In genomic region chr1:236009857-236010256, GRCh38 we compare ENCODE assay signal across 12 cellular contexts. TPM values are rescaled to one million over a fixed set of nuclear protein-coding genes. Genes with fewer than 3 reads are reported as not detected.
DNase-seq lines count a peak whose midpoint lies in the region; ATAC-seq and TF ChIP-seq lines count a peak whose summit lies in the region.
"Had no signal": no experiment of that assay in that cellular context is flagged by ENCODE, and none has a peak within 500 bp of the region (broad histone marks: within the 10 kb centered on the region; RNA-seq: fewer than 3 reads in every experiment).

No MANE protein-coding gene starts in this region.

- H3K36me3 Mint-ChIP-seq in chondrocyte (ENCODE audit: low read depth) = peaks cover 18% of the 10 kb centered on the region
- H3K36me3 Mint-ChIP-seq in activated T-helper 17 cell treated with anti-CD3 and anti-CD28 coated beads, Interleukin-2, amount 50 U/mL, for 72 hours (ENCODE audit: low read depth) = no peaks in the 10 kb centered on the region

- H3K27me3 Mint-ChIP-seq in chondrocyte (ENCODE audit: low read depth) = no peaks in the 10 kb centered on the region
- no peaks in the 10 kb centered on the region for H3K27me3 Mint-ChIP-seq in activated T-helper 17 cell treated with anti-CD3 and anti-CD28 coated beads, Interleukin-2, amount 50 U/mL, for 72 hours

- DNase-seq in HFF-Myc (ENCODE audit: extremely low read depth, low read depth) (peak; percentile 74), chondrocyte (ENCODE audit: low spot score) (no peak), kidney glomerular epithelial cell (lab: John Stamatoyannopoulos, UW) (peak; percentile 11), smooth muscle cell (lab: John Stamatoyannopoulos, UW; ENCODE audit: unreplicated experiment) (no peak), NCI-H2196 treated with DMSO at 0.1 percent for 48 hours (lab: John Stamatoyannopoulos, UW; ENCODE audit: unreplicated experiment) (no peak), medulla oblongata (ENCODE audit: extremely low spot score) (no peak)
- DNase-seq: activated CD4-positive, CD25-positive, alpha-beta regulatory T cell treated with anti-CD3 and anti-CD28 coated beads, Interleukin-2, amount 50 U/mL, for 72 hours; effector memory CD4-positive, alpha-beta T cell; NCI-H187 treated with DMSO at 0.1 percent for 48 hours; testis had no signal

- TF ChIP-seq CTCF in HFF-Myc (IDR thresholded peaks at IDR 0.05; ENCODE audit: low read depth, low read length, missing control alignments) (no peak), chondrocyte (IDR thresholded peaks at IDR 0.05) (no peak), smooth muscle cell (IDR thresholded peaks at IDR 0.05; ENCODE audit: borderline replicate concordance, insufficient read depth, poor library complexity, severe bottlenecking) (no peak)

- no peaks in the 10 kb centered on the region for H3K4me1 ChIP-seq in smooth muscle cell (ENCODE audit: low read depth)
- H3K4me1 ChIP-seq: testis had no signal

- H3K4me3 Mint-ChIP-seq in chondrocyte (ENCODE audit: unreplicated experiment) = no peak overlapping the region
- H3K4me3 Mint-ChIP-seq in activated T-helper 17 cell treated with anti-CD3 and anti-CD28 coated beads, Interleukin-2, amount 50 U/mL, for 72 hours = no peak overlapping the region

- no peak overlapping the region for H2AFZ ChIP-seq in smooth muscle cell (ENCODE audit: low read depth)

- no peaks in the 10 kb centered on the region for H3K79me2 ChIP-seq in smooth muscle cell (ENCODE audit: low read depth)

- no peaks in the 10 kb centered on the region for H3K9me3 Mint-ChIP-seq in chondrocyte (ENCODE audit: low read depth)
- peaks cover 4% of the 10 kb centered on the region for H3K9me3 Mint-ChIP-seq in activated T-helper 17 cell treated with anti-CD3 and anti-CD28 coated beads, Interleukin-2, amount 50 U/mL, for 72 hours

- peak overlapping the region; percentile 5 for H3K27ac Mint-ChIP-seq in chondrocyte (ENCODE audit: unreplicated experiment)
- H3K27ac Mint-ChIP-seq in activated T-helper 17 cell treated with anti-CD3 and anti-CD28 coated beads, Interleukin-2, amount 50 U/mL, for 72 hours = no peak overlapping the region

- no peaks in the 10 kb centered on the region for H3K36me3 ChIP-seq in smooth muscle cell (ENCODE audit: low read depth)

- H3K9ac ChIP-seq in smooth muscle cell (ENCODE audit: low read depth) = no peak overlapping the region

- peaks cover 23% of the 10 kb centered on the region for H3K4me1 Mint-ChIP-seq in chondrocyte (ENCODE audit: low read depth)
- peaks cover 4% of the 10 kb centered on the region for H3K4me1 Mint-ChIP-seq in activated T-helper 17 cell treated with anti-CD3 and anti-CD28 coated beads, Interleukin-2, amount 50 U/mL, for 72 hours

- no peaks in the 10 kb centered on the region for H3K9me3 ChIP-seq in smooth muscle cell (replicated peaks; ENCODE audit: low read depth)
- H3K9me3 ChIP-seq: testis had no signal

- H3K27ac ChIP-seq in smooth muscle cell (ENCODE audit: low read depth) = peak overlapping the region; percentile 56

- ATAC-seq in activated T-helper 17 cell treated with anti-CD3 and anti-CD28 coated beads, Interleukin-2, amount 50 U/mL, for 72 hours (replicated peaks) = no peak
- ATAC-seq in HG02642 (IDR thresholded peaks at IDR 0.05; ENCODE audit: poor library complexity, unreplicated experiment) = no peak

- H3K27me3 ChIP-seq in smooth muscle cell (ENCODE audit: low read depth) = no peaks in the 10 kb centered on the region
- H3K27me3 ChIP-seq: testis had no signal

- H3F3A ChIP-seq in smooth muscle cell (ENCODE audit: low read depth) = peaks cover 8% of the 10 kb centered on the region

- no peaks in the 10 kb centered on the region for H4K20me1 ChIP-seq in smooth muscle cell (ENCODE audit: low read depth)

- 61% methylated on average over 2 of the region's 2 CpGs for WGBS in smooth muscle cell (ENCODE audit: low lambda C conversion rate)

- no peak overlapping the region for H3K4me3 ChIP-seq in HFF-Myc (replicated peaks; ENCODE audit: low read depth, low read length)
- no peak overlapping the region for H3K4me3 ChIP-seq in smooth muscle cell
- H3K4me3 ChIP-seq: testis had no signal

- peak overlapping the region; percentile 24 for H3K4me2 ChIP-seq in smooth muscle cell

RNA-seq across cellular contexts. Expression of gene NID1, which starts 55.0 kb away (rescaled TPM):
- total RNA-seq in chondrocyte (73.0 to 102 TPM (median 99.1 TPM) in 3 replicates), smooth muscle cell (52.9 and 62.9 TPM in 2 replicates)
- polyA plus RNA-seq in smooth muscle cell = 45.0 and 74.1 TPM in 2 replicates
- total RNA-seq in activated T-helper 17 cell treated with anti-CD3 and anti-CD28 coated beads, Interleukin-2, amount 50 U/mL, for 72 hours = under 1 TPM; 0.05 to 0.09 TPM

Comparison
In these comparisons a context has a peak if more than half of its experiments do, and no peak if none do; other contexts are left out.
1. DNase-seq: peak in HFF-Myc (single experiment) and kidney glomerular epithelial cell (single experiment); none in chondrocyte (single experiment), smooth muscle cell (single experiment), NCI-H2196 treated with DMSO at 0.1 percent for 48 hours (single experiment) and medulla oblongata (single experiment).
2. RNA of gene NID1, which starts 55.0 kb away (total RNA-seq): 73.0 to 102 TPM in chondrocyte and 52.9 to 62.9 TPM in smooth muscle cell; 0.05 to 0.09 TPM in activated T-helper 17 cell treated with anti-CD3 and anti-CD28 coated beads, Interleukin-2, amount 50 U/mL, for 72 hours; every median in the first group is over 10 times any median in the second.